Comparison of ENCODE assay signal across 1 cellular context in genomic region chr10:70254795-70255328, GRCh38.
TF ChIP-seq lines count a peak whose summit lies in the region.

No MANE protein-coding gene starts in this region.

TF ChIP-seq in HepG2, 621 proteins besides CTCF, POLR2A, EP300 and RAD21:
- no peak for TF ChIP-seq IKZF1 (IDR thresholded peaks at IDR 0.05)
- no peak for TF ChIP-seq ZNF567 (CRISPR knock-in tag; IDR thresholded peaks at IDR 0.05; ENCODE audit: borderline replicate concordance)
- no peak for TF ChIP-seq HNF1A (IDR thresholded peaks at IDR 0.05; ENCODE audit: low read depth)
- TF ChIP-seq HNF1A (CRISPR knock-in tag; IDR thresholded peaks at IDR 0.05; ENCODE audit: borderline replicate concordance) = no peak
- TF ChIP-seq DNMT1 (CRISPR knock-in tag; IDR thresholded peaks at IDR 0.05) = 0 out of 2 replicates have a peak, but pooled peaks have one; percentile 24
